1 cellular context compared by ENCODE assay signal in the genomic region with DNA sequence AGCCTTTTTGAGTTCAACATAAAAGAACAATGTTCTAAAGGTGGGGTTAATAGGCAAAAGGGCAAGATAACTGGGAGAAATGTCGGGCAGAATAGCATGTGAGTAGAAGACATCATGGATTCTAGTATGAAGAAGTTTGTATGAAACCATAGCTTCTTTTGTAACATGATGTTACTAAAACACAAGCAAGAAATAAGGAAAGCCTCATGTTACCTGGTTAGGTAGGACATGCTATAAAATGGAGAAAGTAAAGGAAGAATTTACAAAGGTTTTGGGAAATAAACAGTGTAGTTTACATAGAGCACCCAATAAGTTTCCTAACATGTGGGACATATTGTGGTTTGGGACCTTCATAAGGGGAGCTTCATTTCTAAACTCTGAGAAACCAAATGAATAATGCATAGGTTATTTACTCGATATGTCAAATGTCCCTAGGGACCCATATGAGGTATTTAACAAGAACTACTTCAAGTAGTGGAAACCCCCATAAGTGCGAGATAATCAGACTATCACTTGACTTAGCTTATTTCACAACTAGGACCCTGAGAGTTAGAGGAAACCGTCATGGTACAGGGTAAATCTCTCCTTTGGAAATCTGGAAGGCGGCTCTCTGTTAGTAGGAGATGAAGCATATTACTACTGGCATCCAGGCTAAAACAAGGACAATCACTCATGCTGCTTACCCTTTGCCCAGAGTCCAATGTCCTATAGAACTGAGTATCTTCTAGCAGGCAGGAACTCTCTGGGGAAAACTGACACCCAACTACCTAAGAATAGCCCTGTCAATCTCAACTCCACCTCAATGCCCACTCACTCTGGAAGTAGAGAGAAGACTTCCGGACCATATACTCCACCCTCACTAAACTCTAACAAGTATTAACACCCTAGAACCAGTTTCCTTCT.
TF ChIP-seq lines count a peak whose summit lies in the region.

No MANE protein-coding gene starts in this region.

TF ChIP-seq in GM23338, 12 proteins besides CTCF, POLR2A, EP300 and RAD21 (continued from another document):
- TF ChIP-seq, protein P1, sequence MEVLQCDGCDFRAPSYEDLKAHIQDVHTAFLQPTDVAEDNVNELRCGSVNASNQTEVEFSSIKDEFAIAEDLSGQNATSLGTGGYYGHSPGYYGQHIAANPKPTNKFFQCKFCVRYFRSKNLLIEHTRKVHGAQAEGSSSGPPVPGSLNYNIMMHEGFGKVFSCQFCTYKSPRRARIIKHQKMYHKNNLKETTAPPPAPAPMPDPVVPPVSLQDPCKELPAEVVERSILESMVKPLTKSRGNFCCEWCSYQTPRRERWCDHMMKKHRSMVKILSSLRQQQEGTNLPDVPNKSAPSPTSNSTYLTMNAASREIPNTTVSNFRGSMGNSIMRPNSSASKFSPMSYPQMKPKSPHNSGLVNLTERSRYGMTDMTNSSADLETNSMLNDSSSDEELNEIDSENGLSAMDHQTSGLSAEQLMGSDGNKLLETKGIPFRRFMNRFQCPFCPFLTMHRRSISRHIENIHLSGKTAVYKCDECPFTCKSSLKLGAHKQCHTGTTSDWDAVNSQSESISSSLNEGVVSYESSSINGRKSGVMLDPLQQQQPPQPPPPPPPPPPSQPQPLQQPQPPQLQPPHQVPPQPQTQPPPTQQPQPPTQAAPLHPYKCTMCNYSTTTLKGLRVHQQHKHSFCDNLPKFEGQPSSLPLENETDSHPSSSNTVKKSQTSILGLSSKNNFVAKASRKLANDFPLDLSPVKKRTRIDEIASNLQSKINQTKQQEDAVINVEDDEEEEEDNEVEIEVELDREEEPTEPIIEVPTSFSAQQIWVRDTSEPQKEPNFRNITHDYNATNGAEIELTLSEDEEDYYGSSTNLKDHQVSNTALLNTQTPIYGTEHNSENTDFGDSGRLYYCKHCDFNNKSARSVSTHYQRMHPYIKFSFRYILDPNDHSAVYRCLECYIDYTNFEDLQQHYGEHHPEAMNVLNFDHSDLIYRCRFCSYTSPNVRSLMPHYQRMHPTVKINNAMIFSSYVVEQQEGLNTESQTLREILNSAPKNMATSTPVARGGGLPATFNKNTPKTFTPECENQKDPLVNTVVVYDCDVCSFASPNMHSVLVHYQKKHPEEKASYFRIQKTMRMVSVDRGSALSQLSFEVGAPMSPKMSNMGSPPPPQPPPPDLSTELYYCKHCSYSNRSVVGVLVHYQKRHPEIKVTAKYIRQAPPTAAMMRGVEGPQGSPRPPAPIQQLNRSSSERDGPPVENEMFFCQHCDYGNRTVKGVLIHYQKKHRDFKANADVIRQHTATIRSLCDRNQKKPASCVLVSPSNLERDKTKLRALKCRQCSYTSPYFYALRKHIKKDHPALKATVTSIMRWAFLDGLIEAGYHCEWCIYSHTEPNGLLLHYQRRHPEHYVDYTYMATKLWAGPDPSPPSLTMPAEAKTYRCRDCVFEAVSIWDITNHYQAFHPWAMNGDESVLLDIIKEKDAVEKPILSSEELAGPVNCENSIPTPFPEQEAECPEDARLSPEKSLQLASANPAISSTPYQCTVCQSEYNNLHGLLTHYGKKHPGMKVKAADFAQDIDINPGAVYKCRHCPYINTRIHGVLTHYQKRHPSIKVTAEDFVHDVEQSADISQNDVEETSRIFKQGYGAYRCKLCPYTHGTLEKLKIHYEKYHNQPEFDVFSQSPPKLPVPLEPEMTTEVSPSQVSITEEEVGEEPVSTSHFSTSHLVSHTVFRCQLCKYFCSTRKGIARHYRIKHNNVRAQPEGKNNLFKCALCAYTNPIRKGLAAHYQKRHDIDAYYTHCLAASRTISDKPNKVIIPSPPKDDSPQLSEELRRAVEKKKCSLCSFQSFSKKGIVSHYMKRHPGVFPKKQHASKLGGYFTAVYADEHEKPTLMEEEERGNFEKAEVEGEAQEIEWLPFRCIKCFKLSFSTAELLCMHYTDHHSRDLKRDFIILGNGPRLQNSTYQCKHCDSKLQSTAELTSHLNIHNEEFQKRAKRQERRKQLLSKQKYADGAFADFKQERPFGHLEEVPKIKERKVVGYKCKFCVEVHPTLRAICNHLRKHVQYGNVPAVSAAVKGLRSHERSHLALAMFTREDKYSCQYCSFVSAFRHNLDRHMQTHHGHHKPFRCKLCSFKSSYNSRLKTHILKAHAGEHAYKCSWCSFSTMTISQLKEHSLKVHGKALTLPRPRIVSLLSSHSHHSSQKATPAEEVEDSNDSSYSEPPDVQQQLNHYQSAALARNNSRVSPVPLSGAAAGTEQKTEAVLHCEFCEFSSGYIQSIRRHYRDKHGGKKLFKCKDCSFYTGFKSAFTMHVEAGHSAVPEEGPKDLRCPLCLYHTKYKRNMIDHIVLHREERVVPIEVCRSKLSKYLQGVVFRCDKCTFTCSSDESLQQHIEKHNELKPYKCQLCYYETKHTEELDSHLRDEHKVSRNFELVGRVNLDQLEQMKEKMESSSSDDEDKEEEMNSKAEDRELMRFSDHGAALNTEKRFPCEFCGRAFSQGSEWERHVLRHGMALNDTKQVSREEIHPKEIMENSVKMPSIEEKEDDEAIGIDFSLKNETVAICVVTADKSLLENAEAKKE (CRISPR knock-in tag; IDR thresholded peaks at IDR 0.05): no peak
- TF ChIP-seq ZNF114 (CRISPR knock-in tag; IDR thresholded peaks at IDR 0.05) (no peak), JUNB (IDR thresholded peaks at IDR 0.05; ENCODE audit: unreplicated experiment) (no peak), STAT1 (IDR thresholded peaks at IDR 0.05; ENCODE audit: unreplicated experiment) (no peak)
- TF ChIP-seq, protein P2, sequence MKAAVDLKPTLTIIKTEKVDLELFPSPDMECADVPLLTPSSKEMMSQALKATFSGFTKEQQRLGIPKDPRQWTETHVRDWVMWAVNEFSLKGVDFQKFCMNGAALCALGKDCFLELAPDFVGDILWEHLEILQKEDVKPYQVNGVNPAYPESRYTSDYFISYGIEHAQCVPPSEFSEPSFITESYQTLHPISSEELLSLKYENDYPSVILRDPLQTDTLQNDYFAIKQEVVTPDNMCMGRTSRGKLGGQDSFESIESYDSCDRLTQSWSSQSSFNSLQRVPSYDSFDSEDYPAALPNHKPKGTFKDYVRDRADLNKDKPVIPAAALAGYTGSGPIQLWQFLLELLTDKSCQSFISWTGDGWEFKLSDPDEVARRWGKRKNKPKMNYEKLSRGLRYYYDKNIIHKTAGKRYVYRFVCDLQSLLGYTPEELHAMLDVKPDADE (IDR thresholded peaks at IDR 0.05): no peak
